13 cellular contexts compared by ENCODE assay signal in the genomic region with DNA sequence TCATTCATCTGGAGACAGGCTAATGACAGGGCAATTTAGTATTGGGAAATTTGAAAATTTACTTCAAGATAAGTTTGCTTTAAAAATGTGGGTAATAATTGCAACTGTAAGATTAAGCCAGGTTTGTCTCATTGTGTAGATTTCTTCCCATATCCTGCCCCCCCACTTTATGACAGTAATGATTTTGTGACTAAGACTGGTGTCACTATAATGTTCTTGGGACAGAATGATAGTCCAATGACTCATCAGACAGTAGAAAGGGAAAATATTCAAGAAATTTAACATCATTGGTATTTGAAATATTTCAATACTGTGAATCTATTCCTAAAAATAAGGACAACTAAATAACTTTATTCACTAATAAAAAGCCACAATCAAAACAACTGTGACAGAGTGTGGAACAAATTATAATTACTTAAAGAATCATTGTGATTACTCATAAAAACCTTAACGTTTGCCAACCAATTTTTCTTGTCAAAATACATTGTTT.
DNase-seq lines count a peak whose midpoint lies in the region; ATAC-seq lines count a peak whose summit lies in the region.
"Had no signal": no experiment of that assay in that cellular context is flagged by ENCODE, and none has a peak within 500 bp of the region (broad histone marks: within the 10 kb centered on the region; RNA-seq: fewer than 3 reads in every experiment).

No MANE protein-coding gene starts in this region.

- no peak for ATAC-seq in GM18502 (IDR thresholded peaks at IDR 0.05; ENCODE audit: poor library complexity, unreplicated experiment)
- no peak for ATAC-seq in GM21390 (IDR thresholded peaks at IDR 0.05; ENCODE audit: unreplicated experiment)
- ATAC-seq in GM19351 (IDR thresholded peaks at IDR 0.05; ENCODE audit: unreplicated experiment), result no peak
- ATAC-seq: effector memory CD8-positive, alpha-beta T cell; natural killer cell; T-helper 17 cell had no signal

- DNase-seq in AG20443 (ENCODE audit: low spot score) (peak; percentile 65), HPDE6-E6E7 (ENCODE audit: extremely low spot score) (peak; percentile 15), astrocyte of the hippocampus (ENCODE audit: low read depth, low spot score) (peak; percentile 24), kidney tubule cell (ENCODE audit: low spot score) (peak; percentile 86), OCI-M1 (lab: John Stamatoyannopoulos, UW) (no peak)
- DNase-seq: DMS 273 treated with DMSO at 0.1 percent for 48 hours; effector memory CD8-positive, alpha-beta T cell; natural killer cell; NCI-H1092; T-helper 17 cell had no signal
